ENCODE assay signal across 8 cellular contexts in the genomic region with DNA sequence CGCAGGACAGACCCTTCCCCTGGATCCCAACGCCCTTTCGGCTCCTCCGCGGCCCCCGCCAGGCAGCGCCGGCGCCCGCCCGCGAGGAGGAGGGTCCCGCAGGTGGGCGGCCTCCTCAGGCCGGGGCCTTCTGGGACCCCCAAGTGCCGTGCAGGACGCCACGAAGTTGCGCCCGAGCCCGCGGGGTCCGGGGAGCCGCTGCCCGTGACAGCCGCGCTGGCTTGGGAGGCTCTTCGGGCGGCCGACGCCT. TPM values are rescaled to one million over a fixed set of nuclear protein-coding genes. Genes with fewer than 3 reads are reported as not detected.
DNase-seq lines count a peak whose midpoint lies in the region; ATAC-seq and TF ChIP-seq lines count a peak whose summit lies in the region.

No MANE protein-coding gene starts in this region.

- H3K27me3 ChIP-seq in Panc1 (ENCODE audit: control insufficient read depth, insufficient read depth, low read length) (no peaks in the 10 kb centered on the region), sigmoid colon (no peaks in the 10 kb centered on the region)

- H3K36me3 ChIP-seq in Panc1 (ENCODE audit: control insufficient read depth, insufficient read depth, low read length): peaks cover 3% of the 10 kb centered on the region; the same call in 1 of the 2 replicates
- H3K36me3 ChIP-seq in sigmoid colon: no peaks in the 10 kb centered on the region

- no TSS peak for BruUV-seq in Panc1 (replicated peaks; lab: Mats Ljungman, UMichigan)

- DNase-seq in Panc1 (ENCODE audit: low read depth, low spot score): no peak
- DNase-seq in fibroblast of mammary gland (ENCODE audit: low read depth): no peak
- no peak for DNase-seq in sigmoid colon
- DNase-seq in COLO668 (lab: John Stamatoyannopoulos, UW; ENCODE audit: unreplicated experiment): no peak
- no peak for DNase-seq in NCI-H1694 (lab: John Stamatoyannopoulos, UW)
- DNase-seq in medulla oblongata (ENCODE audit: extremely low spot score): no peak

- intact Hi-C loops in Panc1 (cut with micrococcal nuclease; ENCODE audit: unreplicated experiment) (no loop called here), sigmoid colon (cut with DNase I) (loop anchor here (5.0 kb wide), 1 partner anchor 682 kb away; a partner anchor contains a TSS)

- ATAC-seq in GM21528 (IDR thresholded peaks at IDR 0.05; ENCODE audit: low FRiP score, unreplicated experiment): peak; percentile 21
- no peak for ATAC-seq in Panc1
- no peak for ATAC-seq in HG02610 (IDR thresholded peaks at IDR 0.05; ENCODE audit: unreplicated experiment)

- POLR2A ChIA-PET in Panc1 (lab: Charles Lee): no interaction called here

- H3K27ac ChIP-seq in Panc1 (ENCODE audit: low read length) (peak overlapping the region; percentile 79), sigmoid colon (peak overlapping the region; percentile 96 to 99 (median 98))

- TF ChIP-seq CTCF in Panc1 (IDR thresholded peaks at IDR 0.05): no peak
- no peak for TF ChIP-seq CTCF in fibroblast of mammary gland (conservative IDR thresholded peaks at IDR 0.05; ENCODE audit: control insufficient read depth, insufficient read depth, low read depth, low read length)
- TF ChIP-seq CTCF in sigmoid colon (IDR thresholded peaks at IDR 0.05): no peak

- H3K4me3 ChIP-seq in Panc1 (ENCODE audit: low read depth in 2 of 2, low read length in 2 of 2) (peak overlapping the region; percentile 77 to 80), fibroblast of mammary gland (ENCODE audit: control insufficient read depth, low read depth, low read length) (peak overlapping the region; percentile 72), sigmoid colon (peak overlapping the region; percentile 52 to 92 (median 79))

- no peak for TF ChIP-seq EP300 in sigmoid colon (IDR thresholded peaks at IDR 0.05)

- CTCF ChIA-PET in Panc1 (lab: Charles Lee): interaction anchor here (1.0 kb wide), 1 partner anchor 211 kb away, joined by 3 read pairs; a partner anchor contains a TSS

- H3K4me1 ChIP-seq in Panc1 (ENCODE audit: control insufficient read depth, insufficient read depth, low read length) (peaks cover 6% of the 10 kb centered on the region; the same call in 1 of the 2 replicates), sigmoid colon (peaks cover 0 to 32% (median 20%) of the 10 kb centered on the region in 4 donors)

- WGBS in sigmoid colon, 2 donors: 0 to 1% methylated on average over 31 of the region's 31 CpGs

- H3K9me3 ChIP-seq in Panc1 (ENCODE audit: control insufficient read depth, insufficient read depth, low read depth, low read length): no peaks in the 10 kb centered on the region
- H3K9me3 ChIP-seq in sigmoid colon: no peaks in the 10 kb centered on the region

- TF ChIP-seq POLR2A in sigmoid colon (IDR thresholded peaks at IDR 0.05): no peak

- in situ Hi-C loops in Panc1 (cut with HindIII; ENCODE audit: low pct_unique_long_range_greater_than_20kb, low sequenced_read_pairs): no loop called here

RNA-seq across cellular contexts. Expression of a gene that starts 0.5 kb away (rescaled TPM):
- total RNA-seq in Panc1 (2021; ENCODE audit: unreplicated experiment): 12.1 TPM
- 4.7 TPM for polyA plus RNA-seq in Panc1 (2012; ENCODE audit: insufficient read length)
- total RNA-seq in sigmoid colon: 1 to 10 TPM; 7.1 to 9.4 (median 8.2) TPM
- polyA plus RNA-seq in sigmoid colon: 1 to 10 TPM; 1.2 to 8.3 (median 1.6) TPM
